In the genomic region with DNA sequence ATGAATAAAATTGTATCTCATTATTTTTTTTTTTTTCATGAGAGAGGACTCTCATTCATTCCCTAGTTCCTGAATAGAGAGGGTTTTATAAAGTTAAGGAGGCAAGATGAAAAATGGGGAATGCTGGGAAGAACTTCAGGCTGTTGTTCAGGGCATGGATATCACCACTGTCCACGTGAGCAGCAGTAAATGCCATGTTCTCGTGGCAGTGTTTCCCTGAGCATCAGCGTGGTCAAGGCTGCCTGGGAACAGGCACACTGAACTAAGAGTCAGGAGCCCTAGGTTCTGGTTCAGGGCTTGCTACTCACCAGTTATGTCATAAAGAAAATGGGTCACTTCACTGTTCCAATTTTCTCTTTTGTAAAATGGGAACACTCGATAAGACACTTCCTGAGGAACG, we compare ENCODE assay signal across 19 cellular contexts.
DNase-seq lines count a peak whose midpoint lies in the region; ATAC-seq and TF ChIP-seq lines count a peak whose summit lies in the region.
"Had no signal": no experiment of that assay in that cellular context is flagged by ENCODE, and none has a peak within 500 bp of the region (broad histone marks: within the 10 kb centered on the region; RNA-seq: fewer than 3 reads in every experiment).

No MANE protein-coding gene starts in this region.

- H3K4me1 Mint-ChIP-seq in central memory CD8-positive, alpha-beta T cell = peaks cover 6% of the 10 kb centered on the region
- peaks cover 15% of the 10 kb centered on the region for H3K4me1 Mint-ChIP-seq in stimulated activated effector memory CD8-positive, alpha-beta T cell treated with anti-CD3 and anti-CD28 coated beads, Interleukin-12 subunit alpha, Interleukin-12 subunit beta, amount 100 ng/mL, for 72 hours
- H3K4me1 Mint-ChIP-seq: GM23338, IgD-negative memory B cell had no signal

- no peak overlapping the region for H3K4me2 ChIP-seq in IMR-90 (ENCODE audit: low read depth, low read length)
- 0 out of 2 replicates have a peak overlapping the region, but pooled peaks have one; percentile 38 for H3K4me2 ChIP-seq in OCI-LY1 (ENCODE audit: low read length)
- H3K4me2 ChIP-seq: GM23338 had no signal

- no peaks in the 10 kb centered on the region for H3K4me1 ChIP-seq in IMR-90 (ENCODE audit: control insufficient read depth, insufficient read depth, low read length)
- peaks cover 23% of the 10 kb centered on the region for H3K4me1 ChIP-seq in OCI-LY1 (ENCODE audit: insufficient read depth, low read length, severe bottlenecking)
- no peaks in the 10 kb centered on the region for H3K4me1 ChIP-seq in mucosa of descending colon (ENCODE audit: low read depth)

- H2BK5ac ChIP-seq in IMR-90 (ENCODE audit: low read depth, low read length, poor library complexity, severe bottlenecking) = no peak overlapping the region

- no peak overlapping the region for H3K4me3 Mint-ChIP-seq in central memory CD8-positive, alpha-beta T cell
- peak overlapping the region; percentile 7 for H3K4me3 Mint-ChIP-seq in stimulated activated effector memory CD8-positive, alpha-beta T cell treated with anti-CD3 and anti-CD28 coated beads, Interleukin-12 subunit alpha, Interleukin-12 subunit beta, amount 100 ng/mL, for 72 hours
- H3K4me3 Mint-ChIP-seq: CD4-positive, CD25-positive, alpha-beta regulatory T cell; GM23338; H9; IgD-negative memory B cell had no signal

- WGBS in IMR-90 (ENCODE audit: extremely low coverage in 2 of 2, insufficient read length in 1 of 2), 2 experiments = no CpG with 5 or more reads among the region's 5 CpGs

- POLR2A ChIA-PET in IMR-90 (lab: Charles Lee; ENCODE audit: unreplicated experiment) = no interaction called here

- CTCF ChIA-PET in IMR-90 (lab: Yijun Ruan, JAX) = interaction anchor here (0.6 kb wide), 1 partner anchor 110 kb away, joined by 4 read pairs; no protein-coding TSS in a partner anchor

- H2AK9ac ChIP-seq in IMR-90 (replicated peaks; ENCODE audit: low read depth, low read length, poor library complexity) = no peak overlapping the region

- H3K36me3 ChIP-seq in IMR-90 (ENCODE audit: control insufficient read depth, insufficient read depth, low read length) (no peaks in the 10 kb centered on the region), OCI-LY1 (ENCODE audit: insufficient read depth, low read length) (no peaks in the 10 kb centered on the region), mucosa of descending colon (ENCODE audit: low read depth) (no peaks in the 10 kb centered on the region)

- H3K9me3 ChIP-seq in IMR-90 (ENCODE audit: control insufficient read depth, insufficient read depth, low read length) (no peaks in the 10 kb centered on the region), OCI-LY1 (ENCODE audit: low read length) (no peaks in the 10 kb centered on the region), mucosa of descending colon (no peaks in the 10 kb centered on the region)
- H3K9me3 ChIP-seq: BE2C had no signal

- H4K5ac ChIP-seq in IMR-90 (ENCODE audit: low read depth, low read length) = no peak overlapping the region

- no peak overlapping the region for H4K8ac ChIP-seq in IMR-90 (ENCODE audit: low read depth in 2 of 2, low read length in 2 of 2)

- in situ Hi-C loops in IMR-90 (cut with MboI; ENCODE audit: low sequenced_read_pairs) = no loop called here

- H3K27ac Mint-ChIP-seq in central memory CD8-positive, alpha-beta T cell (ENCODE audit: low read depth) = peak overlapping the region; percentile 71
- peak overlapping the region; percentile 54 for H3K27ac Mint-ChIP-seq in stimulated activated effector memory CD8-positive, alpha-beta T cell treated with anti-CD3 and anti-CD28 coated beads, Interleukin-12 subunit alpha, Interleukin-12 subunit beta, amount 100 ng/mL, for 72 hours
- H3K27ac Mint-ChIP-seq: GM23338, H9, IgD-negative memory B cell had no signal

- no peaks in the 10 kb centered on the region for H3K27me3 Mint-ChIP-seq in central memory CD8-positive, alpha-beta T cell
- H3K27me3 Mint-ChIP-seq: CD4-positive, CD25-positive, alpha-beta regulatory T cell; IgD-negative memory B cell had no signal

- H4K91ac ChIP-seq in IMR-90 (ENCODE audit: insufficient read depth, low read depth, low read length) = no peak overlapping the region

- ATAC-seq in IMR-90 (ENCODE audit: low read depth) (no peak), HG03159 (IDR thresholded peaks at IDR 0.05; ENCODE audit: unreplicated experiment) (no peak), mucosa of descending colon (no peak)
- ATAC-seq in central memory CD8-positive, alpha-beta T cell (replicated peaks; ENCODE audit: extremely low read depth, poor library complexity, severe bottlenecking) = no peak
- ATAC-seq in stimulated activated effector memory CD8-positive, alpha-beta T cell treated with anti-CD3 and anti-CD28 coated beads, Interleukin-12 subunit alpha, Interleukin-12 subunit beta, amount 100 ng/mL, for 72 hours = no peak
- ATAC-seq: GM23338 had no signal

- intact Hi-C loops in IMR-90 (cut with micrococcal nuclease) = no loop called here
- intact Hi-C loops in mucosa of descending colon (cut with DNase I, micrococcal nuclease) = no loop called here

- no peaks in the 10 kb centered on the region for H3K9me2 ChIP-seq in OCI-LY1 (ENCODE audit: low read depth, low read length)

- DNase-seq in IMR-90 (no peak), COLO829 (ENCODE audit: low spot score) (no peak), mucosa of descending colon (no peak)
- no peak for DNase-seq in central memory CD8-positive, alpha-beta T cell (ENCODE audit: low spot score in 2 of 2)
- DNase-seq in stimulated activated effector memory CD8-positive, alpha-beta T cell treated with anti-CD3 and anti-CD28 coated beads, Interleukin-12 subunit alpha, Interleukin-12 subunit beta, amount 100 ng/mL, for 72 hours (ENCODE audit: low spot score in 2 of 2) = no peak
- DNase-seq: ACHN, BE2C, C1 segment of cervical spinal cord, DMS153, DMS79, GDM1, H9, KG1 had no signal

- TF ChIP-seq CTCF in IMR-90 (conservative IDR thresholded peaks at IDR 0.05; ENCODE audit: low read depth, low read length) (no peak), OCI-LY1 (IDR thresholded peaks at IDR 0.05; ENCODE audit: low read length) (no peak), mucosa of descending colon (IDR thresholded peaks at IDR 0.05) (no peak)

- H3K23ac ChIP-seq in IMR-90 (ENCODE audit: low read depth, low read length) = no peak overlapping the region

- H3K9me1 ChIP-seq in IMR-90 (ENCODE audit: insufficient read depth, low read length) = peaks cover 2% of the 10 kb centered on the region

- no peak overlapping the region for H3K14ac ChIP-seq in IMR-90 (replicated peaks; ENCODE audit: low read depth, low read length)

- H3K4me3 ChIP-seq in IMR-90 (ENCODE audit: insufficient read depth, low read depth, low read length) (no peak overlapping the region), OCI-LY1 (ENCODE audit: low read depth, low read length, poor library complexity, severe bottlenecking) (no peak overlapping the region), mucosa of descending colon (no peak overlapping the region)
- H3K4me3 ChIP-seq: GM23338 had no signal

- no TSS peak for BruUV-seq in IMR-90 (replicated peaks; lab: Mats Ljungman, UMichigan)

- H3K9me3 Mint-ChIP-seq in central memory CD8-positive, alpha-beta T cell = no peaks in the 10 kb centered on the region
- no peaks in the 10 kb centered on the region for H3K9me3 Mint-ChIP-seq in stimulated activated effector memory CD8-positive, alpha-beta T cell treated with anti-CD3 and anti-CD28 coated beads, Interleukin-12 subunit alpha, Interleukin-12 subunit beta, amount 100 ng/mL, for 72 hours
- H3K9me3 Mint-ChIP-seq: CD4-positive, CD25-positive, alpha-beta regulatory T cell; GM23338; H9; IgD-negative memory B cell had no signal

- TF ChIP-seq RAD21 in IMR-90 (IDR thresholded peaks at IDR 0.05; ENCODE audit: low read length) = no peak

- no peak overlapping the region for H3K56ac ChIP-seq in IMR-90 (ENCODE audit: extremely low read depth, insufficient read depth, low read length)

- no peak overlapping the region for H2BK20ac ChIP-seq in IMR-90 (ENCODE audit: low read depth, low read length)

- H3K79me1 ChIP-seq in IMR-90 (ENCODE audit: low read depth in 1 of 2, low read length in 2 of 2) = no peaks in the 10 kb centered on the region

- no peaks in the 10 kb centered on the region for H3K79me2 ChIP-seq in OCI-LY1 (ENCODE audit: insufficient read depth, low read length)

- H2AK5ac ChIP-seq in IMR-90 (ENCODE audit: low read depth, low read length) = no peak overlapping the region

- no peaks in the 10 kb centered on the region for H3K36me3 Mint-ChIP-seq in central memory CD8-positive, alpha-beta T cell (ENCODE audit: insufficient read depth)
- H3K36me3 Mint-ChIP-seq in stimulated activated effector memory CD8-positive, alpha-beta T cell treated with anti-CD3 and anti-CD28 coated beads, Interleukin-12 subunit alpha, Interleukin-12 subunit beta, amount 100 ng/mL, for 72 hours = peaks cover 23% of the 10 kb centered on the region

- H3K27me3 ChIP-seq in IMR-90 (ENCODE audit: control insufficient read depth, insufficient read depth, low read length) (no peaks in the 10 kb centered on the region), OCI-LY1 (ENCODE audit: insufficient read depth, low read length) (no peaks in the 10 kb centered on the region)
- H3K27me3 ChIP-seq: BE2C had no signal

- H4K20me1 ChIP-seq in IMR-90 (ENCODE audit: insufficient read depth, low read length) (no peaks in the 10 kb centered on the region), OCI-LY1 (ENCODE audit: insufficient read depth, low read length) (no peaks in the 10 kb centered on the region)

- H2BK15ac ChIP-seq in IMR-90 (ENCODE audit: low read depth, low read length) = no peak overlapping the region

- TF ChIP-seq POLR2A in IMR-90 (IDR thresholded peaks at IDR 0.05; ENCODE audit: low read depth, low read length) = no peak

- no peak overlapping the region for H2BK120ac ChIP-seq in IMR-90 (ENCODE audit: low read depth, low read length)

- no peak overlapping the region for H3K9ac ChIP-seq in IMR-90 (ENCODE audit: low read depth, low read length)
- H3K9ac ChIP-seq in OCI-LY1 (ENCODE audit: low read length) = no peak overlapping the region

- H3K4ac ChIP-seq in IMR-90 (ENCODE audit: low read depth, low read length) = no peak overlapping the region

- dilution Hi-C loops in IMR-90 (cut with HindIII; ENCODE audit: low sequenced_read_pairs, unreplicated experiment) = no loop called here

- H3K27ac ChIP-seq in IMR-90 (ENCODE audit: insufficient read depth, low read length) = no peak overlapping the region
- peak overlapping the region; percentile 42 for H3K27ac ChIP-seq in OCI-LY1 (ENCODE audit: low read depth, low read length, poor library complexity, severe bottlenecking)
- H3K27ac ChIP-seq: HL-60 had no signal

- H3K18ac ChIP-seq in IMR-90 (ENCODE audit: low read depth, low read length) = no peak overlapping the region

- peak overlapping the region; percentile 33 for H2AFZ ChIP-seq in IMR-90 (replicated peaks; ENCODE audit: low read length, poor library complexity)
- H2AFZ ChIP-seq in OCI-LY1 (ENCODE audit: low read length) = peak overlapping the region; percentile 58; the same call in 1 of the 2 replicates
- H2AFZ ChIP-seq: GM23338 had no signal

- H3F3A ChIP-seq in OCI-LY1 (ENCODE audit: insufficient read depth, low read length) = no peaks in the 10 kb centered on the region
